Comparison of ENCODE assay signal across 19 cellular contexts in genomic region chr15:61038910-61039309, GRCh38.
A peak's percentile ranks its signal among the peaks of the same experiment; 100 is the strongest.
DNase-seq lines count a peak whose midpoint lies in the region; ATAC-seq, FAIRE-seq and TF ChIP-seq lines count a peak whose summit lies in the region.
"Had no signal": no experiment of that assay in that cellular context is flagged by ENCODE, and none has a peak within 500 bp of the region (broad histone marks: within the 10 kb centered on the region; RNA-seq: fewer than 3 reads in every experiment).

No MANE protein-coding gene starts in this region.

- no peak for FAIRE-seq in H1 (lab: Jason Lieb, UNC)
- FAIRE-seq: D721Med, GM12891 had no signal

- no peak overlapping the region for H4K91ac ChIP-seq in H1 (replicated peaks; ENCODE audit: insufficient read length, low read length)

- TF ChIP-seq POLR2A in H1 (IDR thresholded peaks at IDR 0.05; ENCODE audit: control extremely low read depth in 1 of 2, low read depth in 2 of 2, low read length in 2 of 2) (no peak), testis (IDR thresholded peaks at IDR 0.05) (no peak)

- H3K18ac ChIP-seq in H1 (ENCODE audit: extremely low read depth, low read length), result no peak overlapping the region

- DNase-seq in SKM-1 (lab: John Stamatoyannopoulos, UW; ENCODE audit: unreplicated experiment) (peak; percentile 43), H1 (ENCODE audit: low read depth in 1 of 2, low spot score in 2 of 2) (no peak), left lobe of liver (ENCODE audit: low spot score) (no peak), testis (peak; percentile 51), KG1 (lab: John Stamatoyannopoulos, UW) (no peak)
- DNase-seq: activated naive CD4-positive, alpha-beta T cell treated with anti-CD3 and anti-CD28 coated beads, Interleukin-2, amount 50 U/mL, for 16 hours; anterior cingulate cortex; islet precursor cell; lower lobe of right lung; NCI-H2029 treated with DMSO at 0.1 percent for 48 hours; stimulated activated CD4-positive, alpha-beta T cell treated with anti-CD3 and anti-CD28 coated beads, Interleukin-1b, Interleukin-23, amount 100 ng/mL, for 48 hours had no signal

- H3K9me3 ChIP-seq in H1 (ENCODE audit: insufficient read depth in 2 of 2, low read depth in 1 of 2, low read length in 1 of 2) (no peaks in the 10 kb centered on the region), testis (no peaks in the 10 kb centered on the region)
- H3K9me3 ChIP-seq: lower lobe of right lung, prostate gland had no signal

- H3K9ac ChIP-seq in H1 (replicated peaks in 1 of 4; ENCODE audit: extremely low read depth in 1 of 4, low read depth in 3 of 4, low read length in 3 of 4), result no peak overlapping the region

- no peak overlapping the region for H4K8ac ChIP-seq in H1 (ENCODE audit: extremely low read depth, insufficient read depth, low read length)

- no peak overlapping the region for H2AK5ac ChIP-seq in H1 (ENCODE audit: low read depth, low read length)

- TF ChIP-seq EP300 in H1 (IDR thresholded peaks at IDR 0.05; ENCODE audit: borderline replicate concordance in 1 of 2, low read depth in 2 of 2, low read length in 2 of 2), result no peak

- no peak overlapping the region for H4K5ac ChIP-seq in H1 (ENCODE audit: insufficient read length, low read depth, low read length)

- no peak overlapping the region for H3K4me2 ChIP-seq in H1 (ENCODE audit: insufficient read depth in 1 of 2, low read depth in 2 of 2, low read length in 2 of 2)

- peak overlapping the region; percentile 23; the same call in 1 of the 2 replicates for H2BK12ac ChIP-seq in H1 (ENCODE audit: low read depth, low read length)

- H3K14ac ChIP-seq in H1 (ENCODE audit: insufficient read length), result no peak overlapping the region

- H3K56ac ChIP-seq in H1 (replicated peaks; ENCODE audit: insufficient read length, low read depth, low read length), result no peak overlapping the region

- H3K4me3 ChIP-seq in H1 (ENCODE audit: extremely low read depth in 1 of 4, insufficient read depth in 2 of 4, low read depth in 3 of 4, low read length in 4 of 4) (no peak overlapping the region), testis (no peak overlapping the region)
- H3K4me3 ChIP-seq: lower lobe of right lung, prostate gland, skin epidermis had no signal

- TF ChIP-seq RAD21 in H1 (IDR thresholded peaks at IDR 0.05 in 1 of 2, conservative IDR thresholded peaks at IDR 0.05 in 1 of 2; ENCODE audit: low read depth in 2 of 2, low read length in 2 of 2), result no peak

- H2BK5ac ChIP-seq in H1 (ENCODE audit: low read depth, low read length), result no peak overlapping the region

- no peak overlapping the region for H3K4ac ChIP-seq in H1 (replicated peaks; ENCODE audit: insufficient read length, low read depth, low read length)

- no peaks in the 10 kb centered on the region for H4K20me1 ChIP-seq in H1 (replicated peaks in 1 of 2; ENCODE audit: control insufficient read depth in 1 of 2, insufficient read depth in 2 of 2, low read length in 2 of 2)

- CTCF ChIA-PET in H1 (lab: Charles Lee; ENCODE audit: partially characterized antibody), result interaction anchor here (0.6 to 4.1 kb wide), 2 partner anchors 13 to 15 kb away, joined by 4 to 17 read pairs; no protein-coding TSS in a partner anchor

- H3K36me3 ChIP-seq in H1 (ENCODE audit: control insufficient read depth in 2 of 4, insufficient read depth in 4 of 4, low read length in 3 of 4) (no peaks in the 10 kb centered on the region), testis (ENCODE audit: low read depth, missing control alignments) (no peaks in the 10 kb centered on the region)
- H3K36me3 ChIP-seq: lower lobe of right lung, prostate gland had no signal

- ATAC-seq in left lobe of liver (peak; percentile 13), HG03354 (IDR thresholded peaks at IDR 0.05; ENCODE audit: poor library complexity, severe bottlenecking, unreplicated experiment) (no peak), HG02884 (IDR thresholded peaks at IDR 0.05; ENCODE audit: unreplicated experiment) (no peak)
- ATAC-seq: lower lobe of right lung, WTC11 had no signal

- H3K4me1 ChIP-seq in H1 (replicated peaks in 1 of 4; ENCODE audit: control insufficient read depth in 3 of 4, insufficient read depth in 4 of 4, low read length in 3 of 4), result peaks cover 0 to 7% (median 0%) of the 10 kb centered on the region in 4 experiments; a peak in 1 of 7 replicates
- peaks cover 4% of the 10 kb centered on the region for H3K4me1 ChIP-seq in testis
- H3K4me1 ChIP-seq: prostate gland had no signal

- intact Hi-C loops in testis (cut with DNase I; ENCODE audit: low total_unique reads), result no loop called here

- H3K27me3 ChIP-seq in H1 (replicated peaks in 1 of 4; ENCODE audit: control insufficient read depth in 3 of 4, extremely low read depth in 1 of 4, insufficient read depth in 3 of 4, low read length in 3 of 4) (no peaks in the 10 kb centered on the region), testis (no peaks in the 10 kb centered on the region)

- H3K79me1 ChIP-seq in H1 (ENCODE audit: low read depth, low read length), result no peaks in the 10 kb centered on the region

- no peak overlapping the region for H3K23ac ChIP-seq in H1 (ENCODE audit: insufficient read length)

- no peak overlapping the region for H2BK20ac ChIP-seq in H1 (ENCODE audit: low read length)

- H2AFZ ChIP-seq in H1 (ENCODE audit: low read length), result no peak overlapping the region

- H2BK15ac ChIP-seq in H1 (ENCODE audit: low read length), result no peak overlapping the region

- no peak overlapping the region for H2BK120ac ChIP-seq in H1 (replicated peaks; ENCODE audit: low read depth, low read length)

- H3K23me2 ChIP-seq in H1 (ENCODE audit: low read depth, low read length), result no peaks in the 10 kb centered on the region

- 85% methylated on average over 3 of the region's 3 CpGs; no CpG with 5 or more reads in 1 of the 2 experiments for WGBS in H1 (ENCODE audit: extremely low coverage in 1 of 2, insufficient coverage in 1 of 2, insufficient read length in 1 of 2, insufficient replicate concordance in 2 of 2, low coverage in 1 of 2, low lambda C conversion rate in 2 of 2, missing lambda C conversion rate in 1 of 2), 2 experiments
- WGBS in testis, 2 donors, result 36 to 43% methylated on average over 3 of the region's 3 CpGs

- no peaks in the 10 kb centered on the region for H3K79me2 ChIP-seq in H1 (ENCODE audit: control insufficient read depth in 1 of 2, insufficient read depth in 2 of 2, low read length in 2 of 2)

- POLR2A ChIA-PET in H1 (lab: Charles Lee; ENCODE audit: partially characterized antibody), result no interaction called here

- H3K27ac ChIP-seq in H1 (ENCODE audit: low read depth, low read length) (no peak overlapping the region), testis (peak overlapping the region in 1 of 2 donors; percentile 46)
- H3K27ac ChIP-seq: epithelial cell of prostate, lower lobe of right lung, prostate gland had no signal

- TF ChIP-seq CTCF in H1 (IDR thresholded peaks at IDR 0.05; ENCODE audit: control extremely low read depth in 1 of 3, insufficient read depth in 1 of 3, low read depth in 1 of 3, low read length in 3 of 3), result no peak
- no peak for TF ChIP-seq CTCF in testis (IDR thresholded peaks at IDR 0.05)

TF ChIP-seq in H1, 55 proteins besides CTCF, POLR2A, EP300 and RAD21:
- TF ChIP-seq SAP30 (IDR thresholded peaks at IDR 0.05; ENCODE audit: insufficient read depth, insufficient replicate concordance, low read length), result no peak
- TF ChIP-seq HDAC2 (IDR thresholded peaks at IDR 0.05; ENCODE audit: borderline replicate concordance in 1 of 2, low read depth in 2 of 2, low read length in 2 of 2), result no peak
- no peak for TF ChIP-seq YY1 (IDR thresholded peaks at IDR 0.05; ENCODE audit: low read depth, low read length)
- no peak for TF ChIP-seq ASH2L (IDR thresholded peaks at IDR 0.05; ENCODE audit: low read length)
- TF ChIP-seq E2F6 (IDR thresholded peaks at IDR 0.05), result no peak
- TF ChIP-seq BRCA1 (IDR thresholded peaks at IDR 0.05; ENCODE audit: low read depth, low read length), result no peak
- TF ChIP-seq SP1 (IDR thresholded peaks at IDR 0.05; ENCODE audit: low read depth, low read length), result no peak
- TF ChIP-seq POU5F1 (IDR thresholded peaks at IDR 0.05; ENCODE audit: low read depth, low read length), result no peak
- no peak for TF ChIP-seq TAF7 (optimal IDR thresholded peaks at IDR 0.05; ENCODE audit: borderline replicate concordance, low read depth, low read length)
- TF ChIP-seq BACH1 (IDR thresholded peaks at IDR 0.05; ENCODE audit: low read length), result no peak
- no peak for TF ChIP-seq NANOG (IDR thresholded peaks at IDR 0.05; ENCODE audit: insufficient read depth, low read depth, low read length, poor library complexity, severe bottlenecking)

Comparison
In these comparisons a context has a peak if more than half of its experiments do, and no peak if none do; other contexts are left out.
1. DNase-seq: peak in SKM-1 (single experiment) and testis (single experiment); none in H1 (0 of 2), left lobe of liver (single experiment) and KG1 (single experiment).